12 cellular contexts compared by ENCODE assay signal in the genomic region with DNA sequence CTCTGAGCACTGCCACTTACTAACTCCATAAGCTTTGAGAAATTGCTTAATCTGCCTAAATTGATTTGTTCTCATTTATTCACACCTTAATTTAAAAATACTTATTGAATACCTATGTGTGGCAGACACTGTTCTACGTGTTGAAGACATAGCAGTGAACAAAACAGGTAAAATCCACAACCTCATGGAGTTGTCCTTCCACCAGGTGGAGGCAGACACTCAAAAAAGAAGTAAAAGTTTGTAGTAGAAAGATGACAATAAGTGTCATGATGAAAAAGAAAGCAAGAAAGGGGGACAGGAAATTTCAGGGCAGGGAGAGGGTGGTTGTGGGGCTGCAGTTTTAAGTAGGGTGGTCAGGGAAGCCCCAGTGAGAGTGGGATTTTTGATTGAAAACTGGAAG.
A peak's percentile ranks its signal among the peaks of the same experiment; 100 is the strongest.
DNase-seq lines count a peak whose midpoint lies in the region; ATAC-seq and TF ChIP-seq lines count a peak whose summit lies in the region.
"Had no signal": no experiment of that assay in that cellular context is flagged by ENCODE, and none has a peak within 500 bp of the region (broad histone marks: within the 10 kb centered on the region; RNA-seq: fewer than 3 reads in every experiment).

No MANE protein-coding gene starts in this region.

- H3K36me3 Mint-ChIP-seq in HFFc6 (ENCODE audit: low read depth) = no peaks in the 10 kb centered on the region
- no peaks in the 10 kb centered on the region for H3K36me3 Mint-ChIP-seq in glutamatergic neuron (ENCODE audit: unreplicated experiment)

- H3K27me3 Mint-ChIP-seq in HFFc6 (ENCODE audit: insufficient read depth) = peaks cover 16% of the 10 kb centered on the region
- peaks cover 6% of the 10 kb centered on the region for H3K27me3 Mint-ChIP-seq in glutamatergic neuron (ENCODE audit: unreplicated experiment)

- H3K4me3 Mint-ChIP-seq in HFFc6 (no peak overlapping the region), glutamatergic neuron (ENCODE audit: unreplicated experiment) (no peak overlapping the region)
- H3K4me3 Mint-ChIP-seq: activated T-cell treated with anti-CD3 and anti-CD28 coated beads, Interleukin-2, amount 50 U/mL, for 72 hours; central memory CD8-positive, alpha-beta T cell had no signal

- TF ChIP-seq CTCF in HFFc6 (IDR thresholded peaks at IDR 0.05) = peak; percentile 67
- TF ChIP-seq CTCF in glutamatergic neuron (IDR thresholded peaks at IDR 0.05; ENCODE audit: partially characterized antibody, unreplicated experiment) = no peak

- no peaks in the 10 kb centered on the region for H3K9me3 Mint-ChIP-seq in HFFc6
- H3K9me3 Mint-ChIP-seq in glutamatergic neuron (ENCODE audit: unreplicated experiment) = no peaks in the 10 kb centered on the region
- H3K9me3 Mint-ChIP-seq: activated T-cell treated with anti-CD3 and anti-CD28 coated beads, Interleukin-2, amount 50 U/mL, for 72 hours; central memory CD8-positive, alpha-beta T cell had no signal

- H3K4me1 Mint-ChIP-seq in HFFc6 (ENCODE audit: low read depth) (peaks cover 7% of the 10 kb centered on the region; the same call in 1 of the 2 replicates), glutamatergic neuron (ENCODE audit: low read depth, unreplicated experiment) (no peaks in the 10 kb centered on the region)
- H3K4me1 Mint-ChIP-seq: central memory CD8-positive, alpha-beta T cell had no signal

- peak; percentile 6 for DNase-seq in DMS53 treated with DMSO at 0.1 percent for 48 hours (lab: John Stamatoyannopoulos, UW; ENCODE audit: unreplicated experiment)
- DNase-seq in HFFc6 = no peak
- peak; percentile 41 to 51 for DNase-seq in SHP77 (lab: John Stamatoyannopoulos, UW)
- DNase-seq in iPS-NIHi7 (ENCODE audit: extremely low spot score) = peak; percentile 34
- DNase-seq in glutamatergic neuron = no peak
- DNase-seq: activated T-cell treated with anti-CD3 and anti-CD28 coated beads, Interleukin-2, amount 50 U/mL, for 72 hours; midbrain; NCI-H510A treated with DMSO at 0.1 percent for 48 hours; T-helper 9 cell had no signal

- ATAC-seq in GM19463 (IDR thresholded peaks at IDR 0.05; ENCODE audit: unreplicated experiment) (no peak), HG02642 (IDR thresholded peaks at IDR 0.05; ENCODE audit: poor library complexity, unreplicated experiment) (no peak)
- ATAC-seq: activated T-cell treated with anti-CD3 and anti-CD28 coated beads, Interleukin-2, amount 50 U/mL, for 72 hours had no signal

- no peak overlapping the region for H3K27ac Mint-ChIP-seq in HFFc6
- H3K27ac Mint-ChIP-seq in glutamatergic neuron (ENCODE audit: unreplicated experiment) = no peak overlapping the region
- H3K27ac Mint-ChIP-seq: activated T-cell treated with anti-CD3 and anti-CD28 coated beads, Interleukin-2, amount 50 U/mL, for 72 hours had no signal

Comparison
In these comparisons a context has a peak if more than half of its experiments do, and no peak if none do; other contexts are left out.
1. DNase-seq: peak in DMS53 treated with DMSO at 0.1 percent for 48 hours (single experiment), SHP77 (2 of 2) and iPS-NIHi7 (single experiment); none in HFFc6 (single experiment) and glutamatergic neuron (single experiment).